ENCODE assay signal across 21 cellular contexts in genomic region chr18:41783065-41783818, GRCh38.
"Had no signal": no experiment of that assay in that cellular context is flagged by ENCODE, and none has a peak within 500 bp of the region (broad histone marks: within the 10 kb centered on the region; RNA-seq: fewer than 3 reads in every experiment).

No MANE protein-coding gene starts in this region.

- DNase-seq: activated CD4-positive, alpha-beta memory T cell treated with anti-CD3 and anti-CD28 coated beads for 36 hours; activated CD4-positive, alpha-beta T cell treated with anti-CD3 and anti-CD28 coated beads for 48 hours; activated effector memory CD4-positive, alpha-beta T cell treated with Interleukin-2 at 50 U/mL for 16 hours; activated naive CD4-positive, alpha-beta T cell treated with anti-CD3 and anti-CD28 coated beads for 36 hours; activated T-cell treated with anti-CD3 and anti-CD28 coated beads, Interleukin-2, amount 50 U/mL, for 72 hours; amygdala; cortex of kidney; heart left ventricle; left cardiac atrium; mucosa of descending colon; retina; stimulated activated CD4-positive, alpha-beta T cell treated with anti-CD3 and anti-CD28 coated beads, Interleukin-4, amount 100 ng/mL, for 24 hours; stimulated activated naive CD4-positive, alpha-beta T cell treated with Interleukin-2 at 50 U/mL for 16 hours; T-helper 17 cell; upper lobe of left lung had no signal

- H3K27ac Mint-ChIP-seq: activated CD4-positive, alpha-beta memory T cell treated with anti-CD3 and anti-CD28 coated beads for 36 hours; activated naive CD4-positive, alpha-beta T cell treated with anti-CD3 and anti-CD28 coated beads for 36 hours; activated T-cell treated with anti-CD3 and anti-CD28 coated beads, Interleukin-2, amount 50 U/mL, for 72 hours; memory B cell; progenitor cell of endocrine pancreas; T-helper 17 cell had no signal

- H3K27me3 Mint-ChIP-seq: activated CD4-positive, alpha-beta memory T cell treated with anti-CD3 and anti-CD28 coated beads for 36 hours; memory B cell; progenitor cell of endocrine pancreas; T-helper 17 cell had no signal

- H3K9me3 ChIP-seq: heart left ventricle, mucosa of descending colon, thoracic aorta, upper lobe of left lung had no signal

- H3K36me3 Mint-ChIP-seq: activated CD4-positive, alpha-beta memory T cell treated with anti-CD3 and anti-CD28 coated beads for 36 hours; memory B cell had no signal

- H3K4me3 ChIP-seq: heart left ventricle, mucosa of descending colon, thoracic aorta, upper lobe of left lung had no signal

- H3K4me1 ChIP-seq: heart left ventricle, upper lobe of left lung had no signal

- FAIRE-seq: islet of Langerhans had no signal

- H3K4me3 Mint-ChIP-seq: activated CD4-positive, alpha-beta memory T cell treated with anti-CD3 and anti-CD28 coated beads for 36 hours; activated naive CD4-positive, alpha-beta T cell treated with anti-CD3 and anti-CD28 coated beads for 36 hours; activated T-cell treated with anti-CD3 and anti-CD28 coated beads, Interleukin-2, amount 50 U/mL, for 72 hours; memory B cell; neural crest cell; T-helper 17 cell had no signal

- H3K4me1 Mint-ChIP-seq: memory B cell, T-helper 17 cell had no signal

- H3K36me3 ChIP-seq: heart left ventricle, thoracic aorta, upper lobe of left lung had no signal

- H3K27ac ChIP-seq: epithelial cell of prostate, heart left ventricle, thoracic aorta, upper lobe of left lung had no signal

- H3K27me3 ChIP-seq: heart left ventricle, upper lobe of left lung had no signal

- H3K9me3 Mint-ChIP-seq: activated CD4-positive, alpha-beta memory T cell treated with anti-CD3 and anti-CD28 coated beads for 36 hours; activated naive CD4-positive, alpha-beta T cell treated with anti-CD3 and anti-CD28 coated beads for 36 hours; activated T-cell treated with anti-CD3 and anti-CD28 coated beads, Interleukin-2, amount 50 U/mL, for 72 hours; neural crest cell had no signal

- ATAC-seq: activated T-cell treated with anti-CD3 and anti-CD28 coated beads, Interleukin-2, amount 50 U/mL, for 72 hours; heart left ventricle; left cardiac atrium; mucosa of descending colon; T-helper 17 cell had no signal
